1 cellular context compared by ENCODE assay signal in genomic region chr2:212451786-212452200, GRCh38.
A peak's percentile ranks its signal among the peaks of the same experiment; 100 is the strongest.
TF ChIP-seq lines count a peak whose summit lies in the region.

No MANE protein-coding gene starts in this region.

TF ChIP-seq in HepG2, 621 proteins besides CTCF, POLR2A, EP300 and RAD21 (continued from another document and continues in another):
- no peak for TF ChIP-seq ZNF318 (CRISPR knock-in tag; IDR thresholded peaks at IDR 0.05)
- no peak for TF ChIP-seq PCBP1 (IDR thresholded peaks at IDR 0.05; ENCODE audit: borderline replicate concordance, low read depth, low read length)
- TF ChIP-seq ZNF468 (CRISPR knock-in tag; IDR thresholded peaks at IDR 0.05): no peak
- no peak for TF ChIP-seq ZNF879 (CRISPR knock-in tag; IDR thresholded peaks at IDR 0.05)
- TF ChIP-seq ZNF441 (CRISPR knock-in tag; IDR thresholded peaks at IDR 0.05; ENCODE audit: borderline replicate concordance): no peak
- no peak for TF ChIP-seq MED13 (CRISPR knock-in tag; IDR thresholded peaks at IDR 0.05)
- no peak for TF ChIP-seq NFRKB (IDR thresholded peaks at IDR 0.05)
- no peak for TF ChIP-seq SIX1 (CRISPR knock-in tag; IDR thresholded peaks at IDR 0.05; ENCODE audit: borderline replicate concordance)
- no peak for TF ChIP-seq PAX8 (CRISPR knock-in tag; IDR thresholded peaks at IDR 0.05; ENCODE audit: borderline replicate concordance)
- TF ChIP-seq FOXO4 (CRISPR knock-in tag; conservative IDR thresholded peaks at IDR 0.05): no peak
- TF ChIP-seq REL (CRISPR knock-in tag; conservative IDR thresholded peaks at IDR 0.05): no peak
- TF ChIP-seq ZNF576 (CRISPR knock-in tag; IDR thresholded peaks at IDR 0.05): no peak
- TF ChIP-seq GFI1 (CRISPR knock-in tag; IDR thresholded peaks at IDR 0.05; ENCODE audit: borderline replicate concordance): peak; percentile 55; the same call in 1 of the 2 replicates
- TF ChIP-seq ZNF614 (CRISPR knock-in tag; IDR thresholded peaks at IDR 0.05; ENCODE audit: borderline replicate concordance): no peak
- TF ChIP-seq ARHGAP35 (CRISPR knock-in tag; IDR thresholded peaks at IDR 0.05; ENCODE audit: borderline replicate concordance): no peak
- no peak for TF ChIP-seq TFAP4 (IDR thresholded peaks at IDR 0.05; ENCODE audit: borderline replicate concordance, low read depth)
- no peak for TF ChIP-seq HOXD1 (CRISPR knock-in tag; IDR thresholded peaks at IDR 0.05)
- TF ChIP-seq IRF2 (CRISPR knock-in tag; IDR thresholded peaks at IDR 0.05): no peak
- TF ChIP-seq KAT7 (CRISPR knock-in tag; IDR thresholded peaks at IDR 0.05; ENCODE audit: borderline replicate concordance): no peak
- peak; percentile 50; the same call in 1 of the 2 replicates for TF ChIP-seq CHD4 (IDR thresholded peaks at IDR 0.05; ENCODE audit: borderline replicate concordance, low read length)
- no peak for TF ChIP-seq AHDC1 (CRISPR knock-in tag; IDR thresholded peaks at IDR 0.05; ENCODE audit: borderline replicate concordance)
- TF ChIP-seq GABPB1 (CRISPR knock-in tag; IDR thresholded peaks at IDR 0.05): no peak
- no peak for TF ChIP-seq STAT6 (CRISPR knock-in tag; IDR thresholded peaks at IDR 0.05; ENCODE audit: borderline replicate concordance)
- TF ChIP-seq TBL1XR1 (IDR thresholded peaks at IDR 0.05; ENCODE audit: borderline replicate concordance, low read length, partially characterized antibody): no peak
- TF ChIP-seq ZNF678 (CRISPR knock-in tag; IDR thresholded peaks at IDR 0.05): no peak
- 0 out of 2 replicates have a peak, but pooled peaks have one; percentile 18 for TF ChIP-seq PATZ1 (CRISPR knock-in tag; IDR thresholded peaks at IDR 0.05)
- TF ChIP-seq SP4 (CRISPR knock-in tag; IDR thresholded peaks at IDR 0.05): no peak
- no peak for TF ChIP-seq ZNF747 (CRISPR knock-in tag; IDR thresholded peaks at IDR 0.05; ENCODE audit: borderline replicate concordance)
- TF ChIP-seq ZNF44 (CRISPR knock-in tag; IDR thresholded peaks at IDR 0.05): no peak
- no peak for TF ChIP-seq RBM22 (optimal IDR thresholded peaks at IDR 0.05; ENCODE audit: low read length)
- peak; percentile 88 for TF ChIP-seq SP5 (CRISPR knock-in tag; IDR thresholded peaks at IDR 0.05; ENCODE audit: borderline replicate concordance, low read depth)
- TF ChIP-seq PHF8 (CRISPR knock-in tag; IDR thresholded peaks at IDR 0.05): no peak
- no peak for TF ChIP-seq ZNF333 (CRISPR knock-in tag; IDR thresholded peaks at IDR 0.05; ENCODE audit: borderline replicate concordance)
- no peak for TF ChIP-seq CHD2 (IDR thresholded peaks at IDR 0.05; ENCODE audit: low read depth, low read length)
- TF ChIP-seq ZNF362 (CRISPR knock-in tag; IDR thresholded peaks at IDR 0.05; ENCODE audit: borderline replicate concordance): peak; percentile 93
- no peak for TF ChIP-seq RXRA (CRISPR knock-in tag; IDR thresholded peaks at IDR 0.05)
- no peak for TF ChIP-seq ZNF580 (CRISPR knock-in tag; IDR thresholded peaks at IDR 0.05; ENCODE audit: borderline replicate concordance, low read depth)
